Comparison of ENCODE assay signal across 9 cellular contexts in genomic region chr18:48801728-48802542, GRCh38.
DNase-seq lines count a peak whose midpoint lies in the region; ATAC-seq and TF ChIP-seq lines count a peak whose summit lies in the region.
"Had no signal": no experiment of that assay in that cellular context is flagged by ENCODE, and none has a peak within 500 bp of the region (broad histone marks: within the 10 kb centered on the region; RNA-seq: fewer than 3 reads in every experiment).

No MANE protein-coding gene starts in this region.

- no peak for TF ChIP-seq POLR2A in erythroblast (IDR thresholded peaks at IDR 0.05; ENCODE audit: low read length)

- no peaks in the 10 kb centered on the region for H3K27me3 Mint-ChIP-seq in CD8-positive, alpha-beta T cell (ENCODE audit: low read depth)
- H3K27me3 Mint-ChIP-seq in activated B cell treated with CpG ODN at 0.5 μM for 24 hours: no peaks in the 10 kb centered on the region

- peak in 1 of 7 experiments; percentile 36 for DNase-seq in CD8-positive, alpha-beta T cell
- DNase-seq in activated B cell treated with CpG ODN at 0.5 μM for 24 hours (peak; percentile 12), erythroblast (lab: John Stamatoyannopoulos, UW) (peak; percentile 41 to 75), NCI-H128 (lab: John Stamatoyannopoulos, UW; ENCODE audit: unreplicated experiment) (no peak), occipital lobe (lab: John Stamatoyannopoulos, UW) (no peak)

- no peaks in the 10 kb centered on the region for H3K36me3 Mint-ChIP-seq in CD8-positive, alpha-beta T cell
- no peaks in the 10 kb centered on the region for H3K36me3 Mint-ChIP-seq in activated B cell treated with CpG ODN at 0.5 μM for 24 hours (ENCODE audit: low read depth)

- H3K4me1 ChIP-seq in CD8-positive, alpha-beta T cell (ENCODE audit: insufficient read depth, low read length): peaks cover 9% of the 10 kb centered on the region
- H3K4me1 ChIP-seq in parathyroid adenoma: peaks cover 16% of the 10 kb centered on the region

- H3K27ac ChIP-seq in CD8-positive, alpha-beta T cell (ENCODE audit: low read depth, low read length): no peak overlapping the region
- H3K27ac ChIP-seq in parathyroid adenoma: peak overlapping the region; percentile 3

- CTCF ChIA-PET in CD8-positive, alpha-beta T cell (lab: Charles Lee): interaction anchor here (0.6 to 1.9 kb wide), 6 partner anchors 14 to 805 kb away, joined by 3 to 6 read pairs (median 3); no protein-coding TSS in a partner anchor
- CTCF ChIA-PET in activated B cell treated with CpG ODN at 0.5 μM for 24 hours (lab: Charles Lee): interaction anchor here (0.7 to 1.3 kb wide), 4 partner anchors 14 to 241 kb away, joined by 3 to 7 read pairs (median 4); no protein-coding TSS in a partner anchor

- no peak for TF ChIP-seq CTCF in CD8-positive, alpha-beta T cell (IDR thresholded peaks at IDR 0.05)
- TF ChIP-seq CTCF in activated B cell treated with CpG ODN at 0.5 μM for 24 hours (IDR thresholded peaks at IDR 0.05) (no peak), parathyroid adenoma (IDR thresholded peaks at IDR 0.05) (no peak)

- H3K27ac Mint-ChIP-seq in CD8-positive, alpha-beta T cell: peak overlapping the region; percentile 67
- peak overlapping the region; percentile 82 for H3K27ac Mint-ChIP-seq in activated B cell treated with CpG ODN at 0.5 μM for 24 hours

- peaks cover 21% of the 10 kb centered on the region for H3K4me1 Mint-ChIP-seq in CD8-positive, alpha-beta T cell (ENCODE audit: low read depth)
- H3K4me1 Mint-ChIP-seq in activated B cell treated with CpG ODN at 0.5 μM for 24 hours: peaks cover 45% of the 10 kb centered on the region

- H3K9me3 ChIP-seq in CD8-positive, alpha-beta T cell (ENCODE audit: low read length): no peaks in the 10 kb centered on the region
- no peaks in the 10 kb centered on the region for H3K9me3 ChIP-seq in parathyroid adenoma (ENCODE audit: control insufficient read depth, low read length)
- H3K9me3 ChIP-seq: testis had no signal

- no peak overlapping the region for H2AFZ ChIP-seq in parathyroid adenoma

- no peak overlapping the region for H3K4me3 Mint-ChIP-seq in CD8-positive, alpha-beta T cell
- H3K4me3 Mint-ChIP-seq in activated B cell treated with CpG ODN at 0.5 μM for 24 hours: peak overlapping the region; percentile 67

- no peaks in the 10 kb centered on the region for H3K79me2 ChIP-seq in parathyroid adenoma

- no peak for ATAC-seq in CD8-positive, alpha-beta T cell
- ATAC-seq in activated B cell treated with CpG ODN at 0.5 μM for 24 hours (ENCODE audit: low read depth): no peak
- ATAC-seq in HG03378 (IDR thresholded peaks at IDR 0.05; ENCODE audit: unreplicated experiment): no peak
- no peak for ATAC-seq in GM21786 (IDR thresholded peaks at IDR 0.05; ENCODE audit: unreplicated experiment)

- intact Hi-C loops in CD8-positive, alpha-beta T cell (cut with DNase I, micrococcal nuclease): no loop called here
- intact Hi-C loops in activated B cell treated with CpG ODN at 0.5 μM for 24 hours (cut with micrococcal nuclease): loop anchor here (1.0 kb wide), 5 partner anchors 17 to 150 kb away; no protein-coding TSS in a partner anchor

- no peaks in the 10 kb centered on the region for H3K9me3 Mint-ChIP-seq in CD8-positive, alpha-beta T cell
- H3K9me3 Mint-ChIP-seq in activated B cell treated with CpG ODN at 0.5 μM for 24 hours: no peaks in the 10 kb centered on the region

- H3K4me3 ChIP-seq in CD8-positive, alpha-beta T cell (ENCODE audit: low read depth, low read length): no peak overlapping the region
- H3K4me3 ChIP-seq in parathyroid adenoma (ENCODE audit: low read depth, low read length): no peak overlapping the region
- H3K4me3 ChIP-seq: testis had no signal

- POLR2A ChIA-PET in CD8-positive, alpha-beta T cell (lab: Charles Lee): interaction anchor here (0.8 kb wide), 1 partner anchor 12 kb away, joined by 3 read pairs; no protein-coding TSS in a partner anchor
- POLR2A ChIA-PET in activated B cell treated with CpG ODN at 0.5 μM for 24 hours (lab: Charles Lee): interaction anchor here (0.8 to 2.9 kb wide), 13 partner anchors 10 to 685 kb away, joined by 3 to 19 read pairs (median 4); partner anchors contain the start of gene C18orf32

- no peaks in the 10 kb centered on the region for H3K36me3 ChIP-seq in CD8-positive, alpha-beta T cell (ENCODE audit: insufficient read depth, low read length)
- no peaks in the 10 kb centered on the region for H3K36me3 ChIP-seq in parathyroid adenoma (ENCODE audit: control insufficient read depth, insufficient read depth, low read length)

- no peaks in the 10 kb centered on the region for H3K27me3 ChIP-seq in CD8-positive, alpha-beta T cell (ENCODE audit: insufficient read depth, low read length)
- H3K27me3 ChIP-seq in parathyroid adenoma (ENCODE audit: control insufficient read depth, insufficient read depth, low read length): no peaks in the 10 kb centered on the region
- H3K27me3 ChIP-seq: testis had no signal

- no peak overlapping the region for H3K4me2 ChIP-seq in parathyroid adenoma (ENCODE audit: low read length)

- H3K9ac ChIP-seq in parathyroid adenoma: no peak overlapping the region

Comparison
In these comparisons a context has a peak if more than half of its experiments do, and no peak if none do; other contexts are left out.
1. DNase-seq: peak in activated B cell treated with CpG ODN at 0.5 μM for 24 hours (single experiment) and erythroblast (2 of 2); none in NCI-H128 (single experiment) and occipital lobe (single experiment).